In the genomic region with DNA sequence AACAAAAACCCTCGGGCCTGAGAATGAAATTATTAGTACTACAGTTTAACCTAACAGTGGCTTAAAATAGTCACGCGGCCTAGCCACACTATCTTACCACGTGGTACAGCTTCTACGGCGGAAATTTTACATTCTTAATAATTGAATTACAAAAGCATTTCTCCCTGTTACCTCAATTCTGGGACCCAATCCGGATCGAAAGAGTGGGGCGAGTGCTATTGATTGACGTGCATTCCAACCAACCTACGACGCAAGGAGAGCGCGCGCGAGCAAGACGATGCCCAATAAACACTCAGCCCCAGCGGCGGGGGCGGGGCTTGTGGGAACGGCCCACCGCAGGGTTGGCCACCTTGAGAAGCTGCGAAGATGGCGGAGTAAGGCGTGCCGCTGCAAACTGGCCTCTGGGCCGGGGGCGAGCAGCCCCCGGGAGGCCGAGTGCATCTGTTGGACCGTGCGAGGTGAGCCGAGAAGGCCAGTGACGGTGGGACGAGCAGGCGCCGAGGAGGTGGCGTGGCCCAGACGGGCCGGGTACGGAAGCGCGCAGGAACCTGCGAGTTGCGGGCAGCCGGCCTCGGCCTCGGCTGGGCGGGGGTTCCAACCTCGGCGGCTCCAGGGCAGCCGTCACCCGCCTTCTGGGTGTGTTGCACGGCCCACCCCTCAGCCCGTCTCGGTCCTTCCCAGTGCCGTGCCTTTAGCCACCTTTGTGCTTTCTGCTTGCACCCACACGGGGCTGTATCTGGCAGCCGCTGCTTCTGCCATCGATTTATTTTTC, we compare ENCODE assay signal across 1 cellular context.
TF ChIP-seq lines count a peak whose summit lies in the region.

No MANE protein-coding gene starts in this region.

TF ChIP-seq in HEK293, 187 proteins besides CTCF, POLR2A, EP300 and RAD21 (continued from another document and continues in another):
- TF ChIP-seq, protein P1, sequence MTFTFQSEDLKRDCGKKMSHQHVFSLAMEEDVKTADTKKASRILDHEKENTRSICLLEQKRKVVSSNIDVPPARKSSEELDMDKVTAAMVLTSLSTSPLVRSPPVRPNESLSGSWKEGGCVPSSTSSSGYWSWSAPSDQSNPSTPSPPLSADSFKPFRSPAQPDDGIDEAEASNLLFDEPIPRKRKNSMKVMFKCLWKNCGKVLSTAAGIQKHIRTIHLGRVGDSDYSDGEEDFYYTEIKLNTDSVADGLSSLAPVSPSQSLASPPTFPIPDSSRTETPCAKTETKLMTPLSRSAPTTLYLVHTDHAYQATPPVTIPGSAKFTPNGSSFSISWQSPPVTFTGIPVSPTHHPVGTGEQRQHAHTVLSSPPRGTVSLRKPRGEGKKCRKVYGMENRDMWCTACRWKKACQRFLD (tag by site-specific recombination; IDR thresholded peaks at IDR 0.05): no peak
- TF ChIP-seq ZBTB20 (tag by site-specific recombination; IDR thresholded peaks at IDR 0.05): no peak
- TF ChIP-seq ZXDB (tag by site-specific recombination; IDR thresholded peaks at IDR 0.05): peak; percentile 34; the same call in 1 of the 2 replicates
- no peak for TF ChIP-seq ZNF138 (tag by site-specific recombination; IDR thresholded peaks at IDR 0.05; ENCODE audit: borderline replicate concordance)
- TF ChIP-seq ZNF837 (tag by site-specific recombination; IDR thresholded peaks at IDR 0.05): no peak
- no peak for TF ChIP-seq ZNF169 (tag by site-specific recombination; IDR thresholded peaks at IDR 0.05)
- peak; percentile 46; the same call in 1 of the 2 replicates for TF ChIP-seq KLF7 (tag by site-specific recombination; IDR thresholded peaks at IDR 0.05; ENCODE audit: borderline replicate concordance)
- peak; percentile 70; the same call in 1 of the 2 replicates for TF ChIP-seq ZNF660 (tag by site-specific recombination; IDR thresholded peaks at IDR 0.05)
- TF ChIP-seq KLF16 (tag by site-specific recombination; IDR thresholded peaks at IDR 0.05): peak; percentile 50; the same call in 1 of the 2 replicates
- TF ChIP-seq ZNF274 (IDR thresholded peaks at IDR 0.05; ENCODE audit: low read length): no peak
- no peak for TF ChIP-seq ZNF274 (tag by site-specific recombination; IDR thresholded peaks at IDR 0.05; ENCODE audit: borderline replicate concordance)
- TF ChIP-seq ZNF302 (tag by site-specific recombination; IDR thresholded peaks at IDR 0.05; ENCODE audit: low read depth): no peak
- peak; percentile 74 for TF ChIP-seq KLF9 (tag by site-specific recombination; IDR thresholded peaks at IDR 0.05; ENCODE audit: low read depth)
- TF ChIP-seq ZSCAN23 (tag by site-specific recombination; IDR thresholded peaks at IDR 0.05): no peak
- TF ChIP-seq ZNF37A (tag by site-specific recombination; IDR thresholded peaks at IDR 0.05): no peak
- TF ChIP-seq BCL11A (tag by site-specific recombination; IDR thresholded peaks at IDR 0.05; ENCODE audit: low read depth): no peak
- TF ChIP-seq ZNF560 (tag by site-specific recombination; IDR thresholded peaks at IDR 0.05; ENCODE audit: borderline replicate concordance): no peak
- TF ChIP-seq ZNF24 (tag by site-specific recombination; IDR thresholded peaks at IDR 0.05): no peak
- TF ChIP-seq REPIN1 (tag by site-specific recombination; IDR thresholded peaks at IDR 0.05; ENCODE audit: low read depth): no peak
- no peak for TF ChIP-seq ZIC2 (tag by site-specific recombination; IDR thresholded peaks at IDR 0.05)
- no peak for TF ChIP-seq ZNF48 (tag by site-specific recombination; IDR thresholded peaks at IDR 0.05)
- TF ChIP-seq, protein P2, sequence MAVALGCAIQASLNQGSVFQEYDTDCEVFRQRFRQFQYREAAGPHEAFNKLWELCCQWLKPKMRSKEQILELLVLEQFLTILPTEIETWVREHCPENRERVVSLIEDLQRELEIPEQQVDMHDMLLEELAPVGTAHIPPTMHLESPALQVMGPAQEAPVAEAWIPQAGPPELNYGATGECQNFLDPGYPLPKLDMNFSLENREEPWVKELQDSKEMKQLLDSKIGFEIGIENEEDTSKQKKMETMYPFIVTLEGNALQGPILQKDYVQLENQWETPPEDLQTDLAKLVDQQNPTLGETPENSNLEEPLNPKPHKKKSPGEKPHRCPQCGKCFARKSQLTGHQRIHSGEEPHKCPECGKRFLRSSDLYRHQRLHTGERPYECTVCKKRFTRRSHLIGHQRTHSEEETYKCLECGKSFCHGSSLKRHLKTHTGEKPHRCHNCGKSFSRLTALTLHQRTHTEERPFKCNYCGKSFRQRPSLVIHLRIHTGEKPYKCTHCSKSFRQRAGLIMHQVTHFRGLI (tag by site-specific recombination; IDR thresholded peaks at IDR 0.05): peak; percentile 99
- TF ChIP-seq ZNF184 (tag by site-specific recombination; IDR thresholded peaks at IDR 0.05): no peak
- no peak for TF ChIP-seq ZNF350 (tag by site-specific recombination; IDR thresholded peaks at IDR 0.05)
- TF ChIP-seq ZNF341 (tag by site-specific recombination; IDR thresholded peaks at IDR 0.05; ENCODE audit: low read depth): no peak
- TF ChIP-seq, protein P3, sequence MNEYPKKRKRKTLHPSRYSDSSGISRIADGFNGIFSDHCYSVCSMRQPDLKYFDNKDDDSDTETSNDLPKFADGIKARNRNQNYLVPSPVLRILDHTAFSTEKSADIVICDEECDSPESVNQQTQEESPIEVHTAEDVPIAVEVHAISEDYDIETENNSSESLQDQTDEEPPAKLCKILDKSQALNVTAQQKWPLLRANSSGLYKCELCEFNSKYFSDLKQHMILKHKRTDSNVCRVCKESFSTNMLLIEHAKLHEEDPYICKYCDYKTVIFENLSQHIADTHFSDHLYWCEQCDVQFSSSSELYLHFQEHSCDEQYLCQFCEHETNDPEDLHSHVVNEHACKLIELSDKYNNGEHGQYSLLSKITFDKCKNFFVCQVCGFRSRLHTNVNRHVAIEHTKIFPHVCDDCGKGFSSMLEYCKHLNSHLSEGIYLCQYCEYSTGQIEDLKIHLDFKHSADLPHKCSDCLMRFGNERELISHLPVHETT (tag by site-specific recombination; IDR thresholded peaks at IDR 0.05): no peak
- TF ChIP-seq ZNF501 (tag by site-specific recombination; IDR thresholded peaks at IDR 0.05): peak; percentile 80
- no peak for TF ChIP-seq ZNF791 (tag by site-specific recombination; IDR thresholded peaks at IDR 0.05)
- TF ChIP-seq EGR2 (tag by site-specific recombination; IDR thresholded peaks at IDR 0.05; ENCODE audit: low read depth): no peak
- TF ChIP-seq, protein P4, sequence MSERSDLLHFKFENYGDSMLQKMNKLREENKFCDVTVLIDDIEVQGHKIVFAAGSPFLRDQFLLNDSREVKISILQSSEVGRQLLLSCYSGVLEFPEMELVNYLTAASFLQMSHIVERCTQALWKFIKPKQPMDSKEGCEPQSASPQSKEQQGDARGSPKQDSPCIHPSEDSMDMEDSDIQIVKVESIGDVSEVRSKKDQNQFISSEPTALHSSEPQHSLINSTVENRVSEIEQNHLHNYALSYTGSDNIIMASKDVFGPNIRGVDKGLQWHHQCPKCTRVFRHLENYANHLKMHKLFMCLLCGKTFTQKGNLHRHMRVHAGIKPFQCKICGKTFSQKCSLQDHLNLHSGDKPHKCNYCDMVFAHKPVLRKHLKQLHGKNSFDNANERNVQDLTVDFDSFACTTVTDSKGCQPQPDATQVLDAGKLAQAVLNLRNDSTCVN (tag by site-specific recombination; optimal IDR thresholded peaks at IDR 0.05): peak; percentile 88
- TF ChIP-seq ZFP37 (tag by site-specific recombination; IDR thresholded peaks at IDR 0.05): peak; percentile 62; the same call in 1 of the 2 replicates
- no peak for TF ChIP-seq ZNF211 (tag by site-specific recombination; IDR thresholded peaks at IDR 0.05; ENCODE audit: low read depth)
- TF ChIP-seq ZFHX2 (tag by site-specific recombination; conservative IDR thresholded peaks at IDR 0.05): peak; percentile 32; the same call in 1 of the 2 replicates
- 0 out of 2 replicates have a peak, but pooled peaks have one; percentile 34 for TF ChIP-seq ZNF10 (tag by site-specific recombination; IDR thresholded peaks at IDR 0.05)
- TF ChIP-seq, protein P5, sequence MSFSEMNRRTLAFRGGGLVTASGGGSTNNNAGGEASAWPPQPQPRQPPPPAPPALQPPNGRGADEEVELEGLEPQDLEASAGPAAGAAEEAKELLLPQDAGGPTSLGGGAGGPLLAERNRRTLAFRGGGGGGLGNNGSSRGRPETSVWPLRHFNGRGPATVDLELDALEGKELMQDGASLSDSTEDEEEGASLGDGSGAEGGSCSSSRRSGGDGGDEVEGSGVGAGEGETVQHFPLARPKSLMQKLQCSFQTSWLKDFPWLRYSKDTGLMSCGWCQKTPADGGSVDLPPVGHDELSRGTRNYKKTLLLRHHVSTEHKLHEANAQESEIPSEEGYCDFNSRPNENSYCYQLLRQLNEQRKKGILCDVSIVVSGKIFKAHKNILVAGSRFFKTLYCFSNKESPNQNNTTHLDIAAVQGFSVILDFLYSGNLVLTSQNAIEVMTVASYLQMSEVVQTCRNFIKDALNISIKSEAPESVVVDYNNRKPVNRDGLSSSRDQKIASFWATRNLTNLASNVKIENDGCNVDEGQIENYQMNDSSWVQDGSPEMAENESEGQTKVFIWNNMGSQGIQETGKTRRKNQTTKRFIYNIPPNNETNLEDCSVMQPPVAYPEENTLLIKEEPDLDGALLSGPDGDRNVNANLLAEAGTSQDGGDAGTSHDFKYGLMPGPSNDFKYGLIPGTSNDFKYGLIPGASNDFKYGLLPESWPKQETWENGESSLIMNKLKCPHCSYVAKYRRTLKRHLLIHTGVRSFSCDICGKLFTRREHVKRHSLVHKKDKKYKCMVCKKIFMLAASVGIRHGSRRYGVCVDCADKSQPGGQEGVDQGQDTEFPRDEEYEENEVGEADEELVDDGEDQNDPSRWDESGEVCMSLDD (tag by site-specific recombination; IDR thresholded peaks at IDR 0.05): peak; percentile 58; the same call in 1 of the 2 replicates
- TF ChIP-seq ZNF530 (tag by site-specific recombination; IDR thresholded peaks at IDR 0.05; ENCODE audit: low read depth): no peak
- TF ChIP-seq YY1 (tag by site-specific recombination; IDR thresholded peaks at IDR 0.05): peak; percentile 82; the same call in 1 of the 2 replicates
- TF ChIP-seq, protein P6, sequence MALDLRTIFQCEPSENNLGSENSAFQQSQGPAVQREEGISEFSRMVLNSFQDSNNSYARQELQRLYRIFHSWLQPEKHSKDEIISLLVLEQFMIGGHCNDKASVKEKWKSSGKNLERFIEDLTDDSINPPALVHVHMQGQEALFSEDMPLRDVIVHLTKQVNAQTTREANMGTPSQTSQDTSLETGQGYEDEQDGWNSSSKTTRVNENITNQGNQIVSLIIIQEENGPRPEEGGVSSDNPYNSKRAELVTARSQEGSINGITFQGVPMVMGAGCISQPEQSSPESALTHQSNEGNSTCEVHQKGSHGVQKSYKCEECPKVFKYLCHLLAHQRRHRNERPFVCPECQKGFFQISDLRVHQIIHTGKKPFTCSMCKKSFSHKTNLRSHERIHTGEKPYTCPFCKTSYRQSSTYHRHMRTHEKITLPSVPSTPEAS (tag by site-specific recombination; IDR thresholded peaks at IDR 0.05): no peak
- TF ChIP-seq, protein P7, sequence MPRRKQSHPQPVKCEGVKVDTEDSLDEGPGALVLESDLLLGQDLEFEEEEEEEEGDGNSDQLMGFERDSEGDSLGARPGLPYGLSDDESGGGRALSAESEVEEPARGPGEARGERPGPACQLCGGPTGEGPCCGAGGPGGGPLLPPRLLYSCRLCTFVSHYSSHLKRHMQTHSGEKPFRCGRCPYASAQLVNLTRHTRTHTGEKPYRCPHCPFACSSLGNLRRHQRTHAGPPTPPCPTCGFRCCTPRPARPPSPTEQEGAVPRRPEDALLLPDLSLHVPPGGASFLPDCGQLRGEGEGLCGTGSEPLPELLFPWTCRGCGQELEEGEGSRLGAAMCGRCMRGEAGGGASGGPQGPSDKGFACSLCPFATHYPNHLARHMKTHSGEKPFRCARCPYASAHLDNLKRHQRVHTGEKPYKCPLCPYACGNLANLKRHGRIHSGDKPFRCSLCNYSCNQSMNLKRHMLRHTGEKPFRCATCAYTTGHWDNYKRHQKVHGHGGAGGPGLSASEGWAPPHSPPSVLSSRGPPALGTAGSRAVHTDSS (tag by site-specific recombination; IDR thresholded peaks at IDR 0.05): no peak
- no peak for TF ChIP-seq ZNF529 (tag by site-specific recombination; IDR thresholded peaks at IDR 0.05; ENCODE audit: insufficient replicate concordance)
- TF ChIP-seq ZNF2 (tag by site-specific recombination; IDR thresholded peaks at IDR 0.05): peak; percentile 45; the same call in 1 of the 2 replicates
- TF ChIP-seq, protein P8, sequence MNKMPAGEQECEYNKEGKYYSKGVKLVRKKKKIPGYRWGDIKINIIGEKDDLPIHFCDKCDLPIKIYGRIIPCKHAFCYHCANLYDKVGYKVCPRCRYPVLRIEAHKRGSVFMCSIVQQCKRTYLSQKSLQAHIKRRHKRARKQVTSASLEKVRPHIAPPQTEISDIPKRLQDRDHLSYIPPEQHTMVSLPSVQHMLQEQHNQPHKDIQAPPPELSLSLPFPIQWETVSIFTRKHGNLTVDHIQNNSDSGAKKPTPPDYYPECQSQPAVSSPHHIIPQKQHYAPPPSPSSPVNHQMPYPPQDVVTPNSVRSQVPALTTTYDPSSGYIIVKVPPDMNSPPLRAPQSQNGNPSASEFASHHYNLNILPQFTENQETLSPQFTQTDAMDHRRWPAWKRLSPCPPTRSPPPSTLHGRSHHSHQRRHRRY (tag by site-specific recombination; IDR thresholded peaks at IDR 0.05): no peak
- TF ChIP-seq, protein P9, sequence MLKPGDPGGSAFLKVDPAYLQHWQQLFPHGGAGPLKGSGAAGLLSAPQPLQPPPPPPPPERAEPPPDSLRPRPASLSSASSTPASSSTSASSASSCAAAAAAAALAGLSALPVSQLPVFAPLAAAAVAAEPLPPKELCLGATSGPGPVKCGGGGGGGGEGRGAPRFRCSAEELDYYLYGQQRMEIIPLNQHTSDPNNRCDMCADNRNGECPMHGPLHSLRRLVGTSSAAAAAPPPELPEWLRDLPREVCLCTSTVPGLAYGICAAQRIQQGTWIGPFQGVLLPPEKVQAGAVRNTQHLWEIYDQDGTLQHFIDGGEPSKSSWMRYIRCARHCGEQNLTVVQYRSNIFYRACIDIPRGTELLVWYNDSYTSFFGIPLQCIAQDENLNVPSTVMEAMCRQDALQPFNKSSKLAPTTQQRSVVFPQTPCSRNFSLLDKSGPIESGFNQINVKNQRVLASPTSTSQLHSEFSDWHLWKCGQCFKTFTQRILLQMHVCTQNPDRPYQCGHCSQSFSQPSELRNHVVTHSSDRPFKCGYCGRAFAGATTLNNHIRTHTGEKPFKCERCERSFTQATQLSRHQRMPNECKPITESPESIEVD (tag by site-specific recombination; IDR thresholded peaks at IDR 0.05): 0 out of 2 replicates have a peak, but pooled peaks have one; percentile 33
- TF ChIP-seq, protein P10, sequence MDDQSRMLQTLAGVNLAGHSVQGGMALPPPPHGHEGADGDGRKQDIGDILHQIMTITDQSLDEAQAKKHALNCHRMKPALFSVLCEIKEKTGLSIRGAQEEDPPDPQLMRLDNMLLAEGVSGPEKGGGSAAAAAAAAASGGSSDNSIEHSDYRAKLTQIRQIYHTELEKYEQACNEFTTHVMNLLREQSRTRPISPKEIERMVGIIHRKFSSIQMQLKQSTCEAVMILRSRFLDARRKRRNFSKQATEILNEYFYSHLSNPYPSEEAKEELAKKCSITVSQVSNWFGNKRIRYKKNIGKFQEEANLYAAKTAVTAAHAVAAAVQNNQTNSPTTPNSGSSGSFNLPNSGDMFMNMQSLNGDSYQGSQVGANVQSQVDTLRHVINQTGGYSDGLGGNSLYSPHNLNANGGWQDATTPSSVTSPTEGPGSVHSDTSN (CRISPR knock-in tag; IDR thresholded peaks at IDR 0.05): peak; percentile 92
- TF ChIP-seq ZNF324 (tag by site-specific recombination; IDR thresholded peaks at IDR 0.05): 0 out of 2 replicates have a peak, but pooled peaks have one; percentile 30
- TF ChIP-seq ZBTB1 (tag by site-specific recombination; IDR thresholded peaks at IDR 0.05): no peak
